8 cellular contexts compared by ENCODE assay signal in the genomic region with DNA sequence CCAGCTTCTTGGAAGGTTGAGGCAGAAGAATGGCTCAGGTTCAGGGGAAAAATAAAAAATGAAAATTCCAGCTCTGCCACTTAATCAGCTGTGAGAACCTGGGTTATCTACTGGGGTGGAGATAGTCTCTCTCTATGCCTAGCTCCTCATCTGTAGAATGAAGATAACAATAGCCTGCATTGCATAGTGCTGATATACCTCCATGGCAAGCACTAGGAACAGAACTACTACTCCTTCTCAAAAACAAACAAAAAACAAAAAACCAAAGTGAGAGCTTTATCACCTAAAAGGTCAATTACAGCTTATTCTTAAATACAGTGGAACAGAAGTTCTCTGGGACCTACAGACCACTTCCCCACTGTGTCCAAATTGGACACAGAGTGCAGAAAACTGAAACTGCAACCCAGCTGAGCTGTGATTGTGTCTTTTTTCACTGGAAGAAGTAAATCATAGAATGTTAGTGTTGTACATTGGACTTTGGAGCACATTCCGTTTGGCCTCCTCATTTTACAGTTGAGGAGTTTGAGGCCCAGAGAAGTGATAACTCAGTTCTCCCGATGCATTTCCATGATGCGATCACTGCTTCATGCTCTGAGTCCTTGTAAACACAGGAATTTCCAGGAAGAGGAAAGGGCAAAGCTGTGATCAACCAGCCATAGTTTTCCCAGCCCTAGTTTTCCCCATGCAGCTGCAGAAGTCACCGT. TPM values are rescaled to one million over a fixed set of nuclear protein-coding genes. Genes with fewer than 3 reads are reported as not detected.
A peak's percentile ranks its signal among the peaks of the same experiment; 100 is the strongest.
DNase-seq lines count a peak whose midpoint lies in the region; ATAC-seq, FAIRE-seq and TF ChIP-seq lines count a peak whose summit lies in the region.

No MANE protein-coding gene starts in this region.

- POLR2A ChIA-PET in CD4-positive, alpha-beta memory T cell (lab: Charles Lee; ENCODE audit: partially characterized antibody), result interaction anchor here (1.4 to 2.1 kb wide), 4 partner anchors 63 to 720 kb away, joined by 3 to 5 read pairs (median 4); a partner anchor contains a TSS
- POLR2A ChIA-PET in activated CD8-positive, alpha-beta T cell treated with anti-CD3 and anti-CD28 coated beads for 36 hours (lab: Charles Lee), result interaction anchor here (0.9 kb wide), 1 partner anchor 707 kb away, joined by 3 read pairs; no protein-coding TSS in a partner anchor

- no peak for TF ChIP-seq POLR2A in thyroid gland (IDR thresholded peaks at IDR 0.05)
- no peak for TF ChIP-seq POLR2A in GM12892 (IDR thresholded peaks at IDR 0.05; ENCODE audit: low read depth, low read length)
- no peak for TF ChIP-seq POLR2A in adrenal gland (IDR thresholded peaks at IDR 0.05)

- no peaks in the 10 kb centered on the region for H3K36me3 Mint-ChIP-seq in CD4-positive, alpha-beta memory T cell
- H3K36me3 Mint-ChIP-seq in activated CD8-positive, alpha-beta T cell treated with anti-CD3 and anti-CD28 coated beads for 36 hours (ENCODE audit: low read depth), result peaks cover 10% of the 10 kb centered on the region
- no peaks in the 10 kb centered on the region for H3K36me3 Mint-ChIP-seq in memory B cell

- TF ChIP-seq CTCF in activated CD8-positive, alpha-beta T cell treated with anti-CD3 and anti-CD28 coated beads for 36 hours (IDR thresholded peaks at IDR 0.05), result no peak
- TF ChIP-seq CTCF in thyroid gland (IDR thresholded peaks at IDR 0.05) (no peak), adrenal gland (IDR thresholded peaks at IDR 0.05) (no peak)

- H3K27me3 Mint-ChIP-seq in CD4-positive, alpha-beta memory T cell, result no peaks in the 10 kb centered on the region
- no peaks in the 10 kb centered on the region for H3K27me3 Mint-ChIP-seq in activated CD8-positive, alpha-beta T cell treated with anti-CD3 and anti-CD28 coated beads for 36 hours
- H3K27me3 Mint-ChIP-seq in memory B cell, result peaks cover 3% of the 10 kb centered on the region

- H3K27ac ChIP-seq in CD4-positive, alpha-beta memory T cell (ENCODE audit: low read depth, low read length), result no peak overlapping the region
- H3K27ac ChIP-seq in GM23248 (no peak overlapping the region), thyroid gland (no peak overlapping the region), adrenal gland (no peak overlapping the region)

- H3K27ac Mint-ChIP-seq in CD4-positive, alpha-beta memory T cell, result peak overlapping the region in 1 of 7 donors; percentile 72
- no peak overlapping the region for H3K27ac Mint-ChIP-seq in activated CD8-positive, alpha-beta T cell treated with anti-CD3 and anti-CD28 coated beads for 36 hours
- no peak overlapping the region for H3K27ac Mint-ChIP-seq in memory B cell

- no peaks in the 10 kb centered on the region for H3K9me2 ChIP-seq in GM23248 (ENCODE audit: insufficient read depth)

- no peaks in the 10 kb centered on the region for H3K36me3 ChIP-seq in CD4-positive, alpha-beta memory T cell (ENCODE audit: insufficient read depth, low read length)
- H3K36me3 ChIP-seq in GM23248 (ENCODE audit: low read depth) (no peaks in the 10 kb centered on the region), thyroid gland (no peaks in the 10 kb centered on the region), adrenal gland (replicated peaks in 1 of 2) (no peaks in the 10 kb centered on the region)

- H3K4me3 Mint-ChIP-seq in CD4-positive, alpha-beta memory T cell, result peak overlapping the region in 7 of 8 donors; percentile 49 to 77 (median 66)
- H3K4me3 Mint-ChIP-seq in activated CD8-positive, alpha-beta T cell treated with anti-CD3 and anti-CD28 coated beads for 36 hours, result no peak overlapping the region
- peak overlapping the region; percentile 9 for H3K4me3 Mint-ChIP-seq in memory B cell

- H3F3A ChIP-seq in GM23248 (ENCODE audit: insufficient read depth), result no peaks in the 10 kb centered on the region

- CTCF ChIA-PET in CD4-positive, alpha-beta memory T cell (lab: Charles Lee; ENCODE audit: partially characterized antibody), result interaction anchor here (0.6 to 2.7 kb wide), 54 partner anchors 9 to 1060 kb away, joined by 3 to 55 read pairs (median 4); a partner anchor contains a TSS
- CTCF ChIA-PET in activated CD8-positive, alpha-beta T cell treated with anti-CD3 and anti-CD28 coated beads for 36 hours (lab: Charles Lee), result interaction anchor here (0.6 to 2.6 kb wide), 75 partner anchors 8 to 781 kb away, joined by 3 to 27 read pairs (median 4); a partner anchor contains a TSS

- H3K9me3 ChIP-seq in CD4-positive, alpha-beta memory T cell (ENCODE audit: control insufficient read depth in 1 of 2, low read length in 2 of 2), result no peaks in the 10 kb centered on the region
- H3K9me3 ChIP-seq in GM23248 (ENCODE audit: low read depth) (no peaks in the 10 kb centered on the region), thyroid gland (no peaks in the 10 kb centered on the region), adrenal gland (replicated peaks in 1 of 3) (no peaks in the 10 kb centered on the region)

- no peaks in the 10 kb centered on the region for H3K27me3 ChIP-seq in CD4-positive, alpha-beta memory T cell (ENCODE audit: insufficient read depth, low read length)
- H3K27me3 ChIP-seq in GM23248 (replicated peaks; ENCODE audit: insufficient read depth) (no peaks in the 10 kb centered on the region), thyroid gland (no peaks in the 10 kb centered on the region), adrenal gland (no peaks in the 10 kb centered on the region)

- H3K79me2 ChIP-seq in GM23248 (ENCODE audit: insufficient read depth), result no peaks in the 10 kb centered on the region

- H2AFZ ChIP-seq in GM23248, result peak overlapping the region; percentile 70

- H3K9ac ChIP-seq in GM23248, result peak overlapping the region; percentile 61; the same call in 1 of the 2 replicates

- no peak for FAIRE-seq in GM12892 (lab: Jason Lieb, UNC)

- WGBS in GM23248 (ENCODE audit: low coverage in 1 of 2, low lambda C conversion rate in 2 of 2, missing lambda C conversion rate in 2 of 2), 2 experiments, result 87% methylated on average over 4 of the region's 4 CpGs
- 81 to 84% methylated on average over 4 of the region's 4 CpGs for WGBS in thyroid gland, 2 donors
- 79 to 91% (median 87%) methylated on average over 4 of the region's 4 CpGs for WGBS in adrenal gland, 4 donors

- H3K4me3 ChIP-seq in CD4-positive, alpha-beta memory T cell (ENCODE audit: low read length in 2 of 2), result peak overlapping the region in 1 of 2 donors; percentile 29
- H3K4me3 ChIP-seq in GM23248 (peak overlapping the region; percentile 61), thyroid gland (replicated peaks in 1 of 3) (no peak overlapping the region), adrenal gland (peak overlapping the region in 1 of 4 donors; percentile 46)

- peak; percentile 14 for ATAC-seq in activated CD8-positive, alpha-beta T cell treated with anti-CD3 and anti-CD28 coated beads for 36 hours
- peak; percentile 34 for ATAC-seq in memory B cell (ENCODE audit: low read depth)

- peak in 1 of 5 donors; percentile 1 for DNase-seq in CD4-positive, alpha-beta memory T cell
- DNase-seq in GM23248 (peak; percentile 5), memory B cell (ENCODE audit: low spot score in 2 of 2) (no peak), thyroid gland (no peak), GM12892 (ENCODE audit: insufficient read length) (no peak), adrenal gland (no peak)
- DNase-seq in activated CD8-positive, alpha-beta T cell treated with anti-CD3 and anti-CD28 coated beads for 36 hours, result no peak
- no peak for DNase-seq in activated CD4-positive, CD25-positive, alpha-beta regulatory T cell (lab: John Stamatoyannopoulos, UW)

- peaks cover 3 to 10% (median 4%) of the 10 kb centered on the region in 4 donors for H3K4me1 Mint-ChIP-seq in CD4-positive, alpha-beta memory T cell
- H3K4me1 Mint-ChIP-seq in activated CD8-positive, alpha-beta T cell treated with anti-CD3 and anti-CD28 coated beads for 36 hours (ENCODE audit: low read depth), result peaks cover 9% of the 10 kb centered on the region
- peaks cover 7% of the 10 kb centered on the region for H3K4me1 Mint-ChIP-seq in memory B cell

- in situ Hi-C loops in GM23248 (cut with MboI), result loop anchor here (10.0 kb wide), 2 partner anchors 692 to 772 kb away; no protein-coding TSS in a partner anchor

- no peaks in the 10 kb centered on the region for H3K9me3 Mint-ChIP-seq in CD4-positive, alpha-beta memory T cell
- peaks cover 8% of the 10 kb centered on the region for H3K9me3 Mint-ChIP-seq in activated CD8-positive, alpha-beta T cell treated with anti-CD3 and anti-CD28 coated beads for 36 hours
- peaks cover 3% of the 10 kb centered on the region for H3K9me3 Mint-ChIP-seq in memory B cell

- H3K4me2 ChIP-seq in GM23248 (ENCODE audit: unreplicated experiment), result peak overlapping the region; percentile 76

- H4K20me1 ChIP-seq in GM23248 (ENCODE audit: insufficient read depth), result no peaks in the 10 kb centered on the region

- intact Hi-C loops in CD4-positive, alpha-beta memory T cell (cut with micrococcal nuclease), result loop anchor here (1.0 kb wide), 7 partner anchors 90 to 776 kb away; no protein-coding TSS in a partner anchor
- intact Hi-C loops in activated CD8-positive, alpha-beta T cell treated with anti-CD3 and anti-CD28 coated beads for 36 hours (cut with micrococcal nuclease), result loop anchor here (2.0 to 10.0 kb wide), 5 partner anchors 192 to 720 kb away; no protein-coding TSS in a partner anchor
- intact Hi-C loops in thyroid gland (cut with DNase I), result loop anchor here (5.0 kb wide), 1 partner anchor 690 kb away; no protein-coding TSS in a partner anchor
- intact Hi-C loops in adrenal gland (cut with DNase I), result loop anchor here (5.0 to 10.0 kb wide), 3 partner anchors 192 to 692 kb away; no protein-coding TSS in a partner anchor

- H3K4me1 ChIP-seq in CD4-positive, alpha-beta memory T cell (ENCODE audit: insufficient read depth, low read length), result no peaks in the 10 kb centered on the region
- H3K4me1 ChIP-seq in GM23248 (ENCODE audit: insufficient read depth) (peaks cover 8% of the 10 kb centered on the region), thyroid gland (peaks cover 0 to 4% of the 10 kb centered on the region in 2 donors), adrenal gland (replicated peaks in 1 of 2) (peaks cover 0 to 17% of the 10 kb centered on the region in 2 donors)

RNA-seq across cellular contexts. Expression of a gene that starts 23.3 kb away (rescaled TPM):
- 1 to 10 TPM; 1.2 TPM for total RNA-seq in CD4-positive, alpha-beta memory T cell
- polyA plus RNA-seq in CD4-positive, alpha-beta memory T cell, result 1 to 10 TPM in 1 of 2 donors, under 1 TPM in 1; 0.55 to 1.1 TPM
- total RNA-seq in GM23248 (2014; rRNA removed; shearing (Covaris generic)), result not detected in 2 replicates
- polyA plus RNA-seq in GM23248 (2016; fragmentation: Nextera tagmentation; extraction: Ambion mirVana), result 2.5 and 3.1 TPM in 2 replicates
- 10 to 100 TPM; 20.9 to 23.9 TPM for total RNA-seq in activated CD8-positive, alpha-beta T cell treated with anti-CD3 and anti-CD28 coated beads for 36 hours
- under 1 TPM in 2 of 4 donors, not detected in 2; 0.54 to 0.59 TPM for total RNA-seq in thyroid gland
- polyA plus RNA-seq in GM12892 (2012; ENCODE audit: missing spikeins), result 13.7 TPM
- total RNA-seq in adrenal gland, result under 1 TPM in 7 of 8 donors, not detected in 1; 0.30 to 0.95 (median 0.65) TPM
- polyA plus RNA-seq in adrenal gland, result under 1 TPM; 0.61 to 0.97 (median 0.82) TPM

Comparison
In these comparisons a context has a peak if more than half of its experiments do, and no peak if none do; other contexts are left out.
1. RNA of a gene that starts 23.3 kb away (total RNA-seq): 20.9 to 23.9 TPM in activated CD8-positive, alpha-beta T cell treated with anti-CD3 and anti-CD28 coated beads for 36 hours; 1.2 TPM in CD4-positive, alpha-beta memory T cell, 0.30 to 0.95 TPM in adrenal gland, 0.54 to 0.59 TPM in thyroid gland and not detected in GM23248; every median in the first group is over 4 times any median in the second.